ENCODE assay signal across 8 cellular contexts in genomic region chr21:34524671-34525601, GRCh38. TPM values are rescaled to one million over a fixed set of nuclear protein-coding genes. Genes with fewer than 3 reads are reported as not detected.
A peak's percentile ranks its signal among the peaks of the same experiment; 100 is the strongest.
DNase-seq lines count a peak whose midpoint lies in the region; ATAC-seq and TF ChIP-seq lines count a peak whose summit lies in the region.

No MANE protein-coding gene starts in this region.

- ATAC-seq in body of pancreas (no peak), HG02571 (IDR thresholded peaks at IDR 0.05; ENCODE audit: unreplicated experiment) (no peak), GM18868 (IDR thresholded peaks at IDR 0.05; ENCODE audit: unreplicated experiment) (no peak), HG03378 (IDR thresholded peaks at IDR 0.05; ENCODE audit: unreplicated experiment) (no peak)
- ATAC-seq in stimulated activated naive B cell treated with anti-CD40 and anti-IgM and Interleukin-4, amounts not matched to agents 10 μg/mL and 1 μg/mL and 100 μg/mL, for 72 hours (replicated peaks) = no peak

- H3K27ac Mint-ChIP-seq in stimulated activated naive B cell treated with anti-CD40 and anti-IgM and Interleukin-4, amounts not matched to agents 10 μg/mL and 1 μg/mL and 100 μg/mL, for 72 hours = peak overlapping the region; percentile 77

- H3K9me3 ChIP-seq in body of pancreas = no peaks in the 10 kb centered on the region

- 56 to 58% methylated on average over 31 of the region's 31 CpGs for WGBS in body of pancreas, 2 donors

- H3K4me3 ChIP-seq in HFF-Myc (replicated peaks; ENCODE audit: low read depth, low read length) (peak overlapping the region; percentile 50), body of pancreas (no peak overlapping the region), kidney epithelial cell (ENCODE audit: low read depth, low read length) (peak overlapping the region; percentile 32)

- no peaks in the 10 kb centered on the region for H3K27me3 ChIP-seq in body of pancreas
- H3K27me3 ChIP-seq in kidney epithelial cell (ENCODE audit: control insufficient read depth, insufficient read depth, low read length) = no peaks in the 10 kb centered on the region

- peaks cover 36 to 68% of the 10 kb centered on the region in 2 donors for H3K4me1 Mint-ChIP-seq in stimulated activated naive B cell treated with anti-CD40 and anti-IgM and Interleukin-4, amounts not matched to agents 10 μg/mL and 1 μg/mL and 100 μg/mL, for 72 hours

- H3K36me3 Mint-ChIP-seq in stimulated activated naive B cell treated with anti-CD40 and anti-IgM and Interleukin-4, amounts not matched to agents 10 μg/mL and 1 μg/mL and 100 μg/mL, for 72 hours = peaks cover 47 to 62% of the 10 kb centered on the region in 2 donors

- intact Hi-C loops in body of pancreas (cut with DNase I) = no loop called here

- peak overlapping the region; percentile 67 to 97 (median 91) for H3K27ac ChIP-seq in body of pancreas

- peak in 1 of 3 donors; percentile 42 for TF ChIP-seq POLR2A in body of pancreas (IDR thresholded peaks at IDR 0.05)

- DNase-seq in HFF-Myc (ENCODE audit: extremely low read depth, low read depth) = no peak
- peak in 2 of 4 donors; percentile 37 to 41 for DNase-seq in body of pancreas
- DNase-seq in kidney epithelial cell (ENCODE audit: low read depth) = no peak
- DNase-seq in stimulated activated naive B cell treated with anti-CD40 and anti-IgM and Interleukin-4, amounts not matched to agents 10 μg/mL and 1 μg/mL and 100 μg/mL, for 72 hours = no peak
- DNase-seq in NCI-H526 (lab: John Stamatoyannopoulos, UW) = no peak

- H3K36me3 ChIP-seq in body of pancreas (replicated peaks in 1 of 2; ENCODE audit: insufficient read depth in 1 of 2, low read depth in 2 of 2) (peaks cover 0 to 4% of the 10 kb centered on the region in 2 donors), kidney epithelial cell (ENCODE audit: control insufficient read depth, insufficient read depth, low read length) (no peaks in the 10 kb centered on the region)

- no peaks in the 10 kb centered on the region for H3K27me3 Mint-ChIP-seq in stimulated activated naive B cell treated with anti-CD40 and anti-IgM and Interleukin-4, amounts not matched to agents 10 μg/mL and 1 μg/mL and 100 μg/mL, for 72 hours

- H3K4me3 Mint-ChIP-seq in stimulated activated naive B cell treated with anti-CD40 and anti-IgM and Interleukin-4, amounts not matched to agents 10 μg/mL and 1 μg/mL and 100 μg/mL, for 72 hours = peak overlapping the region; percentile 79 to 81

- TF ChIP-seq CTCF in HFF-Myc (IDR thresholded peaks at IDR 0.05; ENCODE audit: low read depth, low read length, missing control alignments) (no peak), body of pancreas (IDR thresholded peaks at IDR 0.05) (no peak), kidney epithelial cell (IDR thresholded peaks at IDR 0.05; ENCODE audit: insufficient read depth, low read length, poor library complexity, severe bottlenecking) (no peak)

- H3K9me3 Mint-ChIP-seq in stimulated activated naive B cell treated with anti-CD40 and anti-IgM and Interleukin-4, amounts not matched to agents 10 μg/mL and 1 μg/mL and 100 μg/mL, for 72 hours = peaks cover 2 to 4% of the 10 kb centered on the region in 2 donors

- H3K4me1 ChIP-seq in body of pancreas = peaks cover 57% of the 10 kb centered on the region

RNA-seq across cellular contexts. Expression of gene KCNE1, which starts 12.9 kb away (rescaled TPM):
- total RNA-seq in body of pancreas = 1 to 10 TPM in 1 of 2 donors, not detected in 1; 1.0 TPM
- 0.07 TPM in 1 of 2 replicates, not detected in the other for total RNA-seq in kidney epithelial cell

Comparison
In these comparisons a context has a peak if more than half of its experiments do, and no peak if none do; other contexts are left out.
1. H3K4me3 ChIP-seq: peak in HFF-Myc (single experiment) and kidney epithelial cell (single experiment); none in body of pancreas (0 of 2).